In genomic region chr10:86371691-86372090, GRCh38 we compare ENCODE assay signal across 23 cellular contexts. TPM values are rescaled to one million over a fixed set of nuclear protein-coding genes. Genes with fewer than 3 reads are reported as not detected.
DNase-seq lines count a peak whose midpoint lies in the region; ATAC-seq, FAIRE-seq and TF ChIP-seq lines count a peak whose summit lies in the region.
"Had no signal": no experiment of that assay in that cellular context is flagged by ENCODE, and none has a peak within 500 bp of the region (broad histone marks: within the 10 kb centered on the region; RNA-seq: fewer than 3 reads in every experiment).

No MANE protein-coding gene starts in this region.

- in situ Hi-C loops in K562 (cut with MboI) = loop anchor here (10.0 kb wide), 1 partner anchor 107 kb away; no protein-coding TSS in a partner anchor

- no peak overlapping the region for H2BK120ac ChIP-seq in H9 (ENCODE audit: low read depth, low read length, poor library complexity, severe bottlenecking)

- H3K23ac ChIP-seq in H9 (ENCODE audit: insufficient read length, low read depth, low read length) = no peak overlapping the region

- H3K4me1 Mint-ChIP-seq in CD14-positive monocyte (no peaks in the 10 kb centered on the region), H9 (peaks cover 0 to 4% of the 10 kb centered on the region in 2 experiments; a peak in 2 of 4 replicates)
- no peaks in the 10 kb centered on the region for H3K4me1 Mint-ChIP-seq in activated naive CD8-positive, alpha-beta T cell treated with anti-CD3 and anti-CD28 coated beads, Interleukin-2, amount 50 U/mL, for 24 hours
- H3K4me1 Mint-ChIP-seq: activated naive CD8-positive, alpha-beta T cell treated with anti-CD3 and anti-CD28 coated beads, Interleukin-2, amount 10 ng/mL, durations not matched to agents 7 days and 5 days had no signal

- H2BK5ac ChIP-seq in H9 (ENCODE audit: insufficient read length, low read length) = no peak overlapping the region

- peaks cover 5% of the 10 kb centered on the region for H3K23me2 ChIP-seq in H9 (ENCODE audit: insufficient read length, low read depth, low read length, poor library complexity, severe bottlenecking)

- no peak overlapping the region for H2BK20ac ChIP-seq in H9 (ENCODE audit: low read depth, low read length, poor library complexity, severe bottlenecking)

- H4K5ac ChIP-seq in H9 (ENCODE audit: insufficient read length, low read depth, low read length) = no peak overlapping the region

- TF ChIP-seq RAD21 in K562 (CRISPR knock-in tag; conservative IDR thresholded peaks at IDR 0.05 in 1 of 2, IDR thresholded peaks at IDR 0.05 in 1 of 2) = no peak

- H3K14ac ChIP-seq in H9 (ENCODE audit: insufficient read depth, low read length) = no peak overlapping the region

- no peak overlapping the region for H2AFZ ChIP-seq in H9 (ENCODE audit: low read length)
- H2AFZ ChIP-seq in K562 (ENCODE audit: low read depth, low read length) = no peak overlapping the region
- H2AFZ ChIP-seq: hepatocyte had no signal

- no peaks in the 10 kb centered on the region for H3K9me3 ChIP-seq in H9 (ENCODE audit: control insufficient read depth, low read depth, low read length)
- no peaks in the 10 kb centered on the region for H3K9me3 ChIP-seq in K562 (replicated peaks; ENCODE audit: control insufficient read depth, insufficient read depth, low read depth, low read length)
- H3K9me3 ChIP-seq in sigmoid colon = no peaks in the 10 kb centered on the region
- H3K9me3 ChIP-seq: vagina had no signal

- no peak overlapping the region for H3K56ac ChIP-seq in H9 (ENCODE audit: insufficient read length, low read depth, low read length)

- DNase-seq in CD14-positive monocyte (ENCODE audit: low spot score) = peak; percentile 34
- peak; percentile 39 for DNase-seq in H9
- no peak for DNase-seq in K562 (ENCODE audit: extremely low read depth in 1 of 4, low spot score in 3 of 4)
- DNase-seq in sigmoid colon = peak; percentile 27
- DNase-seq in frontal cortex (ENCODE audit: low spot score in 2 of 2) = no peak
- no peak for DNase-seq in activated naive CD8-positive, alpha-beta T cell treated with anti-CD3 and anti-CD28 coated beads, Interleukin-2, amount 50 U/mL, for 24 hours
- DNase-seq: activated CD4-positive, alpha-beta T cell treated with anti-CD3 and anti-CD28 coated beads for 48 hours; activated naive CD8-positive, alpha-beta T cell treated with anti-CD3 and anti-CD28 coated beads, Interleukin-2, amount 10 ng/mL, durations not matched to agents 7 days and 5 days; cerebellar nuclear complex; DMS79; effector CD8-positive, alpha-beta T cell; foreskin keratinocyte; midbrain; MM.1S; NCI-H146; NCI-H774; SIG-M5; T-helper 1 cell had no signal

- H3K79me1 ChIP-seq in H9 (ENCODE audit: insufficient read depth, low read depth, low read length, poor library complexity, severe bottlenecking) = no peaks in the 10 kb centered on the region

- H3K9ac ChIP-seq in H9 (ENCODE audit: extremely low read depth, insufficient read length, low read length) = no peak overlapping the region
- no peak overlapping the region for H3K9ac ChIP-seq in K562 (ENCODE audit: insufficient read depth in 1 of 2, low read depth in 2 of 2, low read length in 2 of 2)

- H3K9me3 Mint-ChIP-seq in CD14-positive monocyte = peaks cover 0 to 8% (median 0%) of the 10 kb centered on the region in 7 donors
- no peaks in the 10 kb centered on the region for H3K9me3 Mint-ChIP-seq in H9
- no peaks in the 10 kb centered on the region for H3K9me3 Mint-ChIP-seq in activated naive CD8-positive, alpha-beta T cell treated with anti-CD3 and anti-CD28 coated beads, Interleukin-2, amount 50 U/mL, for 24 hours
- H3K9me3 Mint-ChIP-seq: activated naive CD8-positive, alpha-beta T cell treated with anti-CD3 and anti-CD28 coated beads, Interleukin-2, amount 10 ng/mL, durations not matched to agents 7 days and 5 days; activated T-helper 2 cell treated with anti-CD3 and anti-CD28 coated beads, Interferon-gamma antibody, Interleukin-2, Interleukin-4, amounts not matched to agents 10 μg/mL and 5 μg/mL and 100 μg/mL, durations not matched to agents 14 hours and 24 hours and 36 hours; natural killer cell treated with Interleukin-12 subunit alpha and Interleukin-12 subunit beta and Interleukin-15 and Interleukin-18, amount 100 ng/mL, for 72 hours had no signal

- no peaks in the 10 kb centered on the region for H3K36me3 ChIP-seq in K562 (ENCODE audit: control insufficient read depth, insufficient read depth, low read length)
- no peaks in the 10 kb centered on the region for H3K36me3 ChIP-seq in sigmoid colon
- H3K36me3 ChIP-seq: vagina had no signal

- POLR2A ChIA-PET in K562 (lab: Yijun Ruan, JAX) = no interaction called here

- TF ChIP-seq POLR2A in K562 (conservative IDR thresholded peaks at IDR 0.05) (no peak), sigmoid colon (IDR thresholded peaks at IDR 0.05) (no peak)

- H3K27ac ChIP-seq in H9 (ENCODE audit: insufficient read length, low read depth, low read length) = no peak overlapping the region
- H3K27ac ChIP-seq in K562 (ENCODE audit: extremely low read depth, low read depth, low read length) = no peak overlapping the region
- no peak overlapping the region for H3K27ac ChIP-seq in sigmoid colon
- H3K27ac ChIP-seq: foreskin keratinocyte, hepatocyte, vagina had no signal

- H4K91ac ChIP-seq in H9 (ENCODE audit: insufficient read length, low read depth, low read length) = no peak overlapping the region

- WGBS in H9 (ENCODE audit: extremely low coverage, insufficient read length, low lambda C conversion rate) = no CpG with 5 or more reads among the region's 5 CpGs
- 0% methylated on average over 1 of the region's 5 CpGs for WGBS in K562 (ENCODE audit: insufficient coverage, low coverage, missing lambda C conversion rate)
- WGBS in sigmoid colon, 2 donors = 81 to 82% methylated on average over 5 of the region's 5 CpGs

- peaks cover 35% of the 10 kb centered on the region for H3K27me3 ChIP-seq in H9 (ENCODE audit: insufficient read depth, low read length)
- peaks cover 0 to 19% of the 10 kb centered on the region in 2 experiments; a peak in 2 of 5 replicates for H3K27me3 ChIP-seq in K562 (ENCODE audit: control insufficient read depth in 2 of 2, insufficient read depth in 2 of 2, low read length in 2 of 2)
- H3K27me3 ChIP-seq in sigmoid colon = peaks cover 14 to 69% (median 58%) of the 10 kb centered on the region in 3 donors
- H3K27me3 ChIP-seq: vagina had no signal

- H4K20me1 ChIP-seq in H9 (ENCODE audit: control insufficient read depth, insufficient read depth, insufficient read length) (no peaks in the 10 kb centered on the region), K562 (replicated peaks; ENCODE audit: control insufficient read depth, insufficient read depth, low read length) (no peaks in the 10 kb centered on the region; the same call in 1 of the 2 replicates)

- intact Hi-C loops in CD14-positive monocyte (cut with micrococcal nuclease) (no loop called here), K562 (cut with micrococcal nuclease) (loop anchor here (10.0 kb wide), 1 partner anchor 1827 kb away; no protein-coding TSS in a partner anchor), sigmoid colon (cut with DNase I) (no loop called here)

- CTCF ChIA-PET in K562 (lab: Yijun Ruan, JAX; ENCODE audit: low intra/inter-chr PET ratio) = no interaction called here

- H3K27me3 Mint-ChIP-seq in CD14-positive monocyte (ENCODE audit: low read depth in 3 of 3) (peaks cover 51 to 78% (median 60%) of the 10 kb centered on the region in 3 donors), H9 (ENCODE audit: low read depth) (peaks cover 95% of the 10 kb centered on the region)
- peaks cover 52% of the 10 kb centered on the region for H3K27me3 Mint-ChIP-seq in activated naive CD8-positive, alpha-beta T cell treated with anti-CD3 and anti-CD28 coated beads, Interleukin-2, amount 50 U/mL, for 24 hours

- H2BK12ac ChIP-seq in H9 (ENCODE audit: insufficient read length, low read depth, low read length) = no peak overlapping the region

- H3K4me1 ChIP-seq in H9 (ENCODE audit: insufficient read depth, low read length) = no peaks in the 10 kb centered on the region
- peaks cover 0 to 8% of the 10 kb centered on the region in 2 experiments; a peak in 2 of 5 replicates for H3K4me1 ChIP-seq in K562 (replicated peaks in 1 of 2; ENCODE audit: control insufficient read depth in 2 of 2, insufficient read depth in 2 of 2, low read length in 2 of 2)
- H3K4me1 ChIP-seq in sigmoid colon = peaks cover 0 to 13% (median 9%) of the 10 kb centered on the region in 4 donors
- H3K4me1 ChIP-seq: foreskin keratinocyte had no signal

- H3K4ac ChIP-seq in H9 (ENCODE audit: low read depth, low read length) = no peak overlapping the region

- no peak overlapping the region for H3T11ph ChIP-seq in H9 (ENCODE audit: low read length)

- TF ChIP-seq EP300 in K562 (IDR thresholded peaks at IDR 0.05; ENCODE audit: low read length) (no peak), sigmoid colon (IDR thresholded peaks at IDR 0.05) (no peak)

- no peak overlapping the region for H4K8ac ChIP-seq in H9 (replicated peaks; ENCODE audit: insufficient read length, low read depth, low read length)

- no peak overlapping the region for H3K27ac Mint-ChIP-seq in CD14-positive monocyte
- H3K27ac Mint-ChIP-seq in H9 = no peak overlapping the region
- H3K27ac Mint-ChIP-seq in activated naive CD8-positive, alpha-beta T cell treated with anti-CD3 and anti-CD28 coated beads, Interleukin-2, amount 50 U/mL, for 24 hours = no peak overlapping the region
- H3K27ac Mint-ChIP-seq: activated naive CD8-positive, alpha-beta T cell treated with anti-CD3 and anti-CD28 coated beads, Interleukin-2, amount 10 ng/mL, durations not matched to agents 7 days and 5 days; activated T-helper 2 cell treated with anti-CD3 and anti-CD28 coated beads, Interferon-gamma antibody, Interleukin-2, Interleukin-4, amounts not matched to agents 10 μg/mL and 5 μg/mL and 100 μg/mL, durations not matched to agents 14 hours and 24 hours and 36 hours; natural killer cell treated with Interleukin-12 subunit alpha and Interleukin-12 subunit beta and Interleukin-15 and Interleukin-18, amount 100 ng/mL, for 72 hours had no signal

- H3K79me2 ChIP-seq in H9 (ENCODE audit: insufficient read depth, low read length) = no peaks in the 10 kb centered on the region
- no peaks in the 10 kb centered on the region for H3K79me2 ChIP-seq in K562 (ENCODE audit: control insufficient read depth, insufficient read depth, low read length)
- H3K79me2 ChIP-seq: hepatocyte had no signal

- no TSS peak for BruUV-seq in K562 (replicated peaks; lab: Mats Ljungman, UMichigan)

- H2BK15ac ChIP-seq in H9 (ENCODE audit: low read depth, low read length) = no peak overlapping the region

- FAIRE-seq in K562 (lab: Jason Lieb, UNC) = no peak
- no peak for FAIRE-seq in frontal cortex (lab: Jason Lieb, UNC)

- H3K4me3 Mint-ChIP-seq in CD14-positive monocyte = no peak overlapping the region
- H3K4me3 Mint-ChIP-seq in H9 = no peak overlapping the region
- H3K4me3 Mint-ChIP-seq in activated naive CD8-positive, alpha-beta T cell treated with anti-CD3 and anti-CD28 coated beads, Interleukin-2, amount 50 U/mL, for 24 hours = no peak overlapping the region
- H3K4me3 Mint-ChIP-seq: activated naive CD8-positive, alpha-beta T cell treated with anti-CD3 and anti-CD28 coated beads, Interleukin-2, amount 10 ng/mL, durations not matched to agents 7 days and 5 days; natural killer cell treated with Interleukin-12 subunit alpha and Interleukin-12 subunit beta and Interleukin-15 and Interleukin-18, amount 100 ng/mL, for 72 hours had no signal

- H2AK5ac ChIP-seq in H9 (ENCODE audit: insufficient read length, low read length) = no peak overlapping the region

- no peak for TF ChIP-seq CTCF in CD14-positive monocyte (IDR thresholded peaks at IDR 0.05)
- TF ChIP-seq CTCF in H9 (conservative IDR thresholded peaks at IDR 0.05) = peak; percentile 38; the same call in 2 of the 3 replicates
- 0 out of 6 replicates have a peak, but pooled peaks of 1 of the 3 experiments have one; percentile 19 for TF ChIP-seq CTCF in K562 (IDR thresholded peaks at IDR 0.05 in 2 of 3, conservative IDR thresholded peaks at IDR 0.05 in 1 of 3; ENCODE audit: insufficient read depth in 2 of 3, low read depth in 1 of 3, low read length in 3 of 3)
- no peak for TF ChIP-seq CTCF in sigmoid colon (IDR thresholded peaks at IDR 0.05)

- no peak overlapping the region for H3K4me3 ChIP-seq in K562
- no peak overlapping the region for H3K4me3 ChIP-seq in sigmoid colon
- H3K4me3 ChIP-seq: hepatocyte, vagina had no signal

- H3K9me1 ChIP-seq in K562 (ENCODE audit: control insufficient read depth, insufficient read depth, low read length) = no peaks in the 10 kb centered on the region

- H3K4me2 ChIP-seq in H9 (ENCODE audit: insufficient read depth, insufficient read length, low read length) (no peak overlapping the region), K562 (ENCODE audit: insufficient read depth, low read length) (no peak overlapping the region)
- H3K4me2 ChIP-seq: hepatocyte had no signal

- 0 out of 3 replicates have a peak, but pooled peaks have one; percentile 46 for ATAC-seq in K562
- ATAC-seq in HG03280 (IDR thresholded peaks at IDR 0.05; ENCODE audit: unreplicated experiment) = no peak
- no peak for ATAC-seq in activated naive CD8-positive, alpha-beta T cell treated with anti-CD3 and anti-CD28 coated beads, Interleukin-2, amount 50 U/mL, for 24 hours
- ATAC-seq: foreskin keratinocyte; natural killer cell treated with Interleukin-12 subunit alpha and Interleukin-12 subunit beta and Interleukin-15 and Interleukin-18, amount 100 ng/mL, for 72 hours had no signal

- H3K36me3 Mint-ChIP-seq in CD14-positive monocyte (peaks cover 0 to 4% of the 10 kb centered on the region in 2 donors), H9 (ENCODE audit: insufficient read depth in 1 of 3, low read depth in 3 of 3) (no peaks in the 10 kb centered on the region)
- H3K36me3 Mint-ChIP-seq in activated naive CD8-positive, alpha-beta T cell treated with anti-CD3 and anti-CD28 coated beads, Interleukin-2, amount 50 U/mL, for 24 hours (ENCODE audit: low read depth) = no peaks in the 10 kb centered on the region
- H3K36me3 Mint-ChIP-seq: activated naive CD8-positive, alpha-beta T cell treated with anti-CD3 and anti-CD28 coated beads, Interleukin-2, amount 10 ng/mL, durations not matched to agents 7 days and 5 days; natural killer cell treated with Interleukin-12 subunit alpha and Interleukin-12 subunit beta and Interleukin-15 and Interleukin-18, amount 100 ng/mL, for 72 hours had no signal

- no peak overlapping the region for H3K18ac ChIP-seq in H9 (ENCODE audit: insufficient read length, low read depth, low read length)

RNA-seq across cellular contexts. Expression of gene GRID1, which starts 5.1 kb away (rescaled TPM):
- polyA plus RNA-seq in CD14-positive monocyte (not detected), K562 (2011; rRNA removed) (0.01 TPM in 2 replicates), K562 (2014; fragmentation: Illumina TruSeq; extraction: Trizol) (1.2 and 4.7 TPM in 2 replicates), K562 (2014; fragmentation: Nextera tagmentation; extraction: Ambion mirVana) (under 1 TPM; 0.35 to 0.55 TPM), K562 (2014; rRNA removed) (3.3 and 5.3 TPM in 2 replicates), sigmoid colon (1 to 10 TPM in 1 of 3 donors, not detected in 2; 1.1 TPM)
- total RNA-seq in H9 (2021) (0.35 TPM in 1 of 2 replicates, not detected in the other), K562 (2014; rRNA removed) (3.4 and 3.8 TPM in 2 replicates), K562 (2014; rRNA removed; fragmentation: Illumina TruSeq; extraction: Trizol) (0.51 and 0.80 TPM in 2 replicates), K562 (2015; rRNA removed; fragmentation: Illumina TruSeq; extraction: Trizol) (1.8 and 2.5 TPM in 2 replicates), K562 (2021) (7.1 and 7.2 TPM in 2 replicates), sigmoid colon (1 to 10 TPM in 3 of 4 donors, under 1 TPM in 1; 0.66 to 4.7 (median 1.5) TPM), frontal cortex (12.6 TPM)
- total RNA-seq in K562 (2011; cell fraction: chromatin; rRNA removed; ENCODE audit: low replicate concordance) = 0.18 TPM in 1 of 2 replicates, not detected in the other
- total RNA-seq in K562 (2011; cell fraction: nucleolus; rRNA removed) = 0.13 TPM in 1 of 2 replicates, not detected in the other
- total RNA-seq in K562 (2011; cell fraction: nucleoplasm; rRNA removed) = 0.15 TPM in 2 replicates
- polyA plus RNA-seq in K562 (2011; cell fraction: cytosol; rRNA removed) = not detected in 2 replicates
- polyA plus RNA-seq in K562 (2011; cell fraction: nucleus; rRNA removed) = 0.03 and 0.09 TPM in 2 replicates
- polyA plus RNA-seq in K562 (2012) = 3.8 and 8.2 TPM in 2 replicates
- polyA minus RNA-seq in K562 (2011; rRNA and poly(A)+ RNA removed) = 0.03 and 0.11 TPM in 2 replicates
- polyA minus RNA-seq in K562 (2011; cell fraction: cytosol; rRNA and poly(A)+ RNA removed) = not detected in 2 replicates
- 0.11 TPM in 1 of 2 replicates, not detected in the other for polyA minus RNA-seq in K562 (2011; cell fraction: nucleus; rRNA and poly(A)+ RNA removed)
- total RNA-seq: activated naive CD8-positive, alpha-beta T cell treated with anti-CD3 and anti-CD28 coated beads, Interleukin-2, amount 10 ng/mL, durations not matched to agents 7 days and 5 days; activated T-helper 2 cell treated with anti-CD3 and anti-CD28 coated beads, Interferon-gamma antibody, Interleukin-2, Interleukin-4, amounts not matched to agents 10 μg/mL and 5 μg/mL and 100 μg/mL, durations not matched to agents 14 hours and 24 hours and 36 hours; foreskin keratinocyte; natural killer cell treated with Interleukin-12 subunit alpha and Interleukin-12 subunit beta and Interleukin-15 and Interleukin-18, amount 100 ng/mL, for 72 hours had no signal
- polyA plus RNA-seq: foreskin keratinocyte had no signal

Comparison
In these comparisons a context has a peak if more than half of its experiments do, and no peak if none do; other contexts are left out.
1. DNase-seq: peak in CD14-positive monocyte (single experiment), H9 (single experiment) and sigmoid colon (single experiment); none in K562 (0 of 4), frontal cortex (0 of 2) and activated naive CD8-positive, alpha-beta T cell treated with anti-CD3 and anti-CD28 coated beads, Interleukin-2, amount 50 U/mL, for 24 hours (single experiment).